ENCODE assay signal across 8 cellular contexts in genomic region chr19:17847538-17848366, GRCh38. TPM values are rescaled to one million over a fixed set of nuclear protein-coding genes. Genes with fewer than 3 reads are reported as not detected.
DNase-seq lines count a peak whose midpoint lies in the region; ATAC-seq and TF ChIP-seq lines count a peak whose summit lies in the region.

TSS of gene JAK3 (minus strand) at chr19:17847982. CDS start at chr19:17844417, 3,565 bp downstream.

- peak within 1 kb of the TSS; percentile 84 for H3K4me2 ChIP-seq in Loucy (ENCODE audit: low read depth, low read length, poor library complexity, severe bottlenecking)
- no peak within 1 kb of the TSS for H3K4me2 ChIP-seq in PC-3 (ENCODE audit: low read length)

- CTCF ChIA-PET in activated CD8-positive, alpha-beta memory T cell treated with anti-CD3 and anti-CD28 coated beads for 36 hours (lab: Charles Lee) = interaction anchor here (1.5 to 5.4 kb wide), 3 partner anchors 13 to 85 kb away, joined by 4 to 31 read pairs (median 6); partner anchors contain the start of genes CCDC124 and RPL18A
- CTCF ChIA-PET in PC-3 (lab: Charles Lee) = interaction anchor here (0.6 kb wide), 1 partner anchor 18 kb away, joined by 3 read pairs; no protein-coding TSS in a partner anchor

- peak within 1 kb of the TSS; percentile 70 for H3K27ac ChIP-seq in ACC112 (ENCODE audit: low read depth, low read length)
- peak within 1 kb of the TSS; percentile 96 for H3K27ac ChIP-seq in effector memory CD4-positive, alpha-beta T cell (ENCODE audit: insufficient read depth, low read length, poor library complexity, severe bottlenecking)
- no peak within 1 kb of the TSS for H3K27ac ChIP-seq in PC-3 (ENCODE audit: low read length)

- H3K9me3 ChIP-seq in Loucy (ENCODE audit: insufficient read depth, low read depth, low read length) (no peaks in the 10 kb centered on the region), PC-3 (ENCODE audit: low read length) (no peaks in the 10 kb centered on the region)
- no peaks in the 10 kb centered on the region for H3K9me3 ChIP-seq in effector memory CD4-positive, alpha-beta T cell (ENCODE audit: control insufficient read depth, low read length)

- no TSS peak for BruUV-seq in PC-3 (replicated peaks; lab: Mats Ljungman, UMichigan)

- intact Hi-C loops in PC-3 (cut with micrococcal nuclease) = no loop called here

- H3K27ac Mint-ChIP-seq in mesothelial cell of epicardium = peak within 1 kb of the TSS; percentile 88

- peaks cover 3% of the 10 kb centered on the region for H4K20me1 ChIP-seq in Loucy (ENCODE audit: insufficient read depth, low read length, poor library complexity, severe bottlenecking)
- no peaks in the 10 kb centered on the region for H4K20me1 ChIP-seq in PC-3 (ENCODE audit: low read length)

- no peaks in the 10 kb centered on the region for H3K27me3 ChIP-seq in ACC112 (ENCODE audit: insufficient read depth, low read length)
- no peaks in the 10 kb centered on the region for H3K27me3 ChIP-seq in Loucy (ENCODE audit: insufficient read depth, low read length, poor library complexity, severe bottlenecking)
- H3K27me3 ChIP-seq in effector memory CD4-positive, alpha-beta T cell (replicated peaks; ENCODE audit: control insufficient read depth, insufficient read depth, low read length, poor library complexity, severe bottlenecking) = no peaks in the 10 kb centered on the region
- H3K27me3 ChIP-seq in PC-3 (ENCODE audit: low read length) = no peaks in the 10 kb centered on the region

- H3K27me3 Mint-ChIP-seq in mesothelial cell of epicardium (ENCODE audit: low read depth) = peaks cover 15% of the 10 kb centered on the region

- H3F3A ChIP-seq in Loucy (ENCODE audit: low read depth) (no peaks in the 10 kb centered on the region), PC-3 (ENCODE audit: low read length, unreplicated experiment) (no peaks in the 10 kb centered on the region)

- H3K4me3 Mint-ChIP-seq in mesothelial cell of epicardium = peak within 1 kb of the TSS; percentile 57

- H3K36me3 ChIP-seq in ACC112 (ENCODE audit: insufficient read depth, low read length) (no peaks in the 10 kb centered on the region), Loucy (ENCODE audit: insufficient read depth, low read length) (no peaks in the 10 kb centered on the region), PC-3 (ENCODE audit: low read depth, low read length) (no peaks in the 10 kb centered on the region)
- peaks cover 17% of the 10 kb centered on the region for H3K36me3 ChIP-seq in effector memory CD4-positive, alpha-beta T cell (ENCODE audit: control insufficient read depth, insufficient read depth, low read length)

- H3K4me1 ChIP-seq in ACC112 (ENCODE audit: control insufficient read depth, insufficient read depth, low read length, unreplicated experiment) = peaks cover 6% of the 10 kb centered on the region
- peaks cover 41% of the 10 kb centered on the region for H3K4me1 ChIP-seq in Loucy (ENCODE audit: insufficient read depth, low read length, poor library complexity, severe bottlenecking)
- H3K4me1 ChIP-seq in effector memory CD4-positive, alpha-beta T cell (ENCODE audit: control insufficient read depth, insufficient read depth, low read length, poor library complexity, severe bottlenecking) = peaks cover 67% of the 10 kb centered on the region
- peaks cover 16% of the 10 kb centered on the region for H3K4me1 ChIP-seq in PC-3 (ENCODE audit: insufficient read depth, low read length)

- H2AFZ ChIP-seq in ACC112 (ENCODE audit: low read length, unreplicated experiment) (peak within 1 kb of the TSS; percentile 2), Loucy (ENCODE audit: low read length) (peak within 1 kb of the TSS; percentile 77), PC-3 (ENCODE audit: low read length) (no peak within 1 kb of the TSS)

- ATAC-seq in PC-3 = no peak

- H3K4me1 Mint-ChIP-seq in mesothelial cell of epicardium = no peaks in the 10 kb centered on the region

- H3K36me3 Mint-ChIP-seq in mesothelial cell of epicardium = no peaks in the 10 kb centered on the region

- no peaks in the 10 kb centered on the region for H3K9me3 Mint-ChIP-seq in mesothelial cell of epicardium

- DNase-seq in GM19238 (ENCODE audit: insufficient read length, low spot score) (peak; percentile 88), mesothelial cell of epicardium (ENCODE audit: low spot score in 2 of 2, unreplicated experiment in 2 of 2) (peak; percentile 75 to 80), PC-3 (no peak)
- peak; percentile 76 to 77 (median 77) for DNase-seq in effector memory CD4-positive, alpha-beta T cell
- DNase-seq in stimulated activated CD8-positive, alpha-beta memory T cell treated with anti-CD3 and anti-CD28 coated beads, Interleukin-15, amount 100 ng/mL, for 4 hours (ENCODE audit: low read depth in 2 of 2) = peak; percentile 75 to 84

- no peaks in the 10 kb centered on the region for H3K9me2 ChIP-seq in Loucy (replicated peaks; ENCODE audit: low read depth, low read length)
- H3K9me2 ChIP-seq in PC-3 (replicated peaks; ENCODE audit: low read length) = no peaks in the 10 kb centered on the region

- peak within 1 kb of the TSS; percentile 83 for H3K9ac ChIP-seq in Loucy (ENCODE audit: low read depth, low read length, poor library complexity, severe bottlenecking)
- no peak within 1 kb of the TSS for H3K9ac ChIP-seq in PC-3 (ENCODE audit: low read length)

- TF ChIP-seq CTCF in Loucy (conservative IDR thresholded peaks at IDR 0.05; ENCODE audit: low read length) (no peak), mesothelial cell of epicardium (IDR thresholded peaks at IDR 0.05; ENCODE audit: unreplicated experiment) (no peak), PC-3 (conservative IDR thresholded peaks at IDR 0.05; ENCODE audit: low read depth, low read length) (no peak)

- POLR2A ChIA-PET in activated CD8-positive, alpha-beta memory T cell treated with anti-CD3 and anti-CD28 coated beads for 36 hours (lab: Charles Lee) = interaction anchor here (0.7 to 7.2 kb wide), 5 partner anchors 12 to 420 kb away, joined by 3 to 83 read pairs (median 5); partner anchors contain the start of gene RPL18A
- POLR2A ChIA-PET in PC-3 (lab: Charles Lee; ENCODE audit: unreplicated experiment) = no interaction called here

- peaks cover 3% of the 10 kb centered on the region for H3K79me2 ChIP-seq in ACC112 (ENCODE audit: control insufficient read depth, insufficient read depth, low read length, unreplicated experiment)
- peaks cover 38% of the 10 kb centered on the region for H3K79me2 ChIP-seq in Loucy (ENCODE audit: insufficient read depth, low read length)
- H3K79me2 ChIP-seq in PC-3 (ENCODE audit: low read length) = peaks cover 9% of the 10 kb centered on the region

- peak within 1 kb of the TSS; percentile 75 for H3K4me3 ChIP-seq in ACC112 (ENCODE audit: low read depth, low read length)
- peak within 1 kb of the TSS; percentile 74 for H3K4me3 ChIP-seq in Loucy (ENCODE audit: low read length, poor library complexity, severe bottlenecking)
- H3K4me3 ChIP-seq in effector memory CD4-positive, alpha-beta T cell (ENCODE audit: insufficient read depth, low read depth, low read length, poor library complexity, severe bottlenecking) = peak within 1 kb of the TSS; percentile 70
- no peak within 1 kb of the TSS for H3K4me3 ChIP-seq in PC-3 (ENCODE audit: low read length)

RNA-seq across cellular contexts. Expression of gene JAK3, which starts in this region (rescaled TPM):
- total RNA-seq in activated CD8-positive, alpha-beta memory T cell treated with anti-CD3 and anti-CD28 coated beads for 36 hours = 100 to 1,000 TPM; 123 to 125 TPM
- total RNA-seq in mesothelial cell of epicardium (10.7 to 12.3 TPM (median 11.2 TPM) in 3 replicates), PC-3 (2014; rRNA removed) (1.5 and 4.3 TPM in 2 replicates)
